In genomic region chr20:63007472-63007721, GRCh38 we compare ENCODE assay signal across 1 cellular context.
TF ChIP-seq lines count a peak whose summit lies in the region.

No MANE protein-coding gene starts in this region.

TF ChIP-seq in endothelial cell of umbilical vein, 7 proteins besides CTCF, POLR2A, EP300 and RAD21:
- TF ChIP-seq FOS (IDR thresholded peaks at IDR 0.05; ENCODE audit: borderline replicate concordance, insufficient read depth, low read length) (no peak), EZH2 (IDR thresholded peaks at IDR 0.05; ENCODE audit: borderline replicate concordance, low read depth, low read length, severe bottlenecking) (peak; percentile 35)
